Comparison of ENCODE assay signal across 11 cellular contexts in genomic region chr9:14222149-14222835, GRCh38.
DNase-seq lines count a peak whose midpoint lies in the region; ATAC-seq and TF ChIP-seq lines count a peak whose summit lies in the region.
"Had no signal": no experiment of that assay in that cellular context is flagged by ENCODE, and none has a peak within 500 bp of the region (broad histone marks: within the 10 kb centered on the region; RNA-seq: fewer than 3 reads in every experiment).

No MANE protein-coding gene starts in this region.

- H3K9me3 Mint-ChIP-seq in chondrocyte (ENCODE audit: low read depth): no peaks in the 10 kb centered on the region
- no peaks in the 10 kb centered on the region for H3K9me3 Mint-ChIP-seq in osteocyte (ENCODE audit: unreplicated experiment)
- H3K9me3 Mint-ChIP-seq in activated naive CD4-positive, alpha-beta T cell treated with anti-CD3 and anti-CD28 coated beads, Interleukin-2, amount 10 ng/mL, durations not matched to agents 7 days and 5 days: no peaks in the 10 kb centered on the region
- peaks cover 0 to 2% (median 0%) of the 10 kb centered on the region in 5 donors for H3K9me3 Mint-ChIP-seq in CD8-positive, alpha-beta memory T cell

- H3K27ac ChIP-seq in HEK293 (ENCODE audit: extremely low read depth, low read depth, low read length) (no peak overlapping the region), Panc1 (ENCODE audit: low read length) (peak overlapping the region; percentile 71)
- no peak overlapping the region for H3K27ac ChIP-seq in CD8-positive, alpha-beta memory T cell (ENCODE audit: low read depth, low read length)

- 0 out of 2 replicates have a peak, but pooled peaks cover 7% of the 10 kb centered on the region for H3K4me1 ChIP-seq in HEK293 (ENCODE audit: control insufficient read depth, insufficient read depth, low read length)
- H3K4me1 ChIP-seq in Panc1 (ENCODE audit: control insufficient read depth, insufficient read depth, low read length): peaks cover 30% of the 10 kb centered on the region
- H3K4me1 ChIP-seq in CD8-positive, alpha-beta memory T cell (ENCODE audit: insufficient read depth, low read length): no peaks in the 10 kb centered on the region

- H3K9me3 ChIP-seq in HEK293 (ENCODE audit: control insufficient read depth, insufficient read depth, low read depth, low read length) (no peaks in the 10 kb centered on the region), Panc1 (ENCODE audit: control insufficient read depth, insufficient read depth, low read depth, low read length) (no peaks in the 10 kb centered on the region)
- no peaks in the 10 kb centered on the region for H3K9me3 ChIP-seq in CD8-positive, alpha-beta memory T cell (ENCODE audit: low read length)
- H3K9me3 ChIP-seq: thyroid gland had no signal

- BruUV-seq in Panc1 (replicated peaks; lab: Mats Ljungman, UMichigan): no TSS peak

- no peaks in the 10 kb centered on the region for H3K27me3 ChIP-seq in Panc1 (ENCODE audit: control insufficient read depth, insufficient read depth, low read length)
- H3K27me3 ChIP-seq in CD8-positive, alpha-beta memory T cell (ENCODE audit: insufficient read depth, low read length, poor library complexity, severe bottlenecking): no peaks in the 10 kb centered on the region
- H3K27me3 ChIP-seq: thyroid gland had no signal

- H3K4me3 Mint-ChIP-seq in chondrocyte (ENCODE audit: unreplicated experiment) (no peak overlapping the region), osteocyte (ENCODE audit: unreplicated experiment) (no peak overlapping the region)
- H3K4me3 Mint-ChIP-seq in activated naive CD4-positive, alpha-beta T cell treated with anti-CD3 and anti-CD28 coated beads, Interleukin-2, amount 10 ng/mL, durations not matched to agents 7 days and 5 days: no peak overlapping the region
- no peak overlapping the region for H3K4me3 Mint-ChIP-seq in CD8-positive, alpha-beta memory T cell

- intact Hi-C loops in Panc1 (cut with micrococcal nuclease; ENCODE audit: unreplicated experiment): no loop called here

- TF ChIP-seq CTCF in HEK293 (tag by site-specific recombination; IDR thresholded peaks at IDR 0.05) (no peak), Panc1 (IDR thresholded peaks at IDR 0.05) (no peak), chondrocyte (IDR thresholded peaks at IDR 0.05) (no peak), osteocyte (IDR thresholded peaks at IDR 0.05) (no peak)

- H3K4me3 ChIP-seq in HEK293 (ENCODE audit: low read depth, low read length) (no peak overlapping the region), Panc1 (ENCODE audit: low read depth in 2 of 2, low read length in 2 of 2) (no peak overlapping the region)
- H3K4me3 ChIP-seq in CD8-positive, alpha-beta memory T cell (ENCODE audit: low read length): no peak overlapping the region
- H3K4me3 ChIP-seq: thyroid gland had no signal

- peaks cover 2% of the 10 kb centered on the region for H3K36me3 Mint-ChIP-seq in chondrocyte (ENCODE audit: low read depth)
- peaks cover 2% of the 10 kb centered on the region for H3K36me3 Mint-ChIP-seq in osteocyte (ENCODE audit: unreplicated experiment)
- no peaks in the 10 kb centered on the region for H3K36me3 Mint-ChIP-seq in activated naive CD4-positive, alpha-beta T cell treated with anti-CD3 and anti-CD28 coated beads, Interleukin-2, amount 10 ng/mL, durations not matched to agents 7 days and 5 days
- no peaks in the 10 kb centered on the region for H3K36me3 Mint-ChIP-seq in CD8-positive, alpha-beta memory T cell

- H3K27me3 Mint-ChIP-seq in chondrocyte (ENCODE audit: low read depth): no peaks in the 10 kb centered on the region
- H3K27me3 Mint-ChIP-seq in osteocyte (ENCODE audit: unreplicated experiment): no peaks in the 10 kb centered on the region
- H3K27me3 Mint-ChIP-seq in activated naive CD4-positive, alpha-beta T cell treated with anti-CD3 and anti-CD28 coated beads, Interleukin-2, amount 10 ng/mL, durations not matched to agents 7 days and 5 days: no peaks in the 10 kb centered on the region
- H3K27me3 Mint-ChIP-seq in CD8-positive, alpha-beta memory T cell: no peaks in the 10 kb centered on the region

- H3K27ac Mint-ChIP-seq in chondrocyte (ENCODE audit: unreplicated experiment) (peak overlapping the region; percentile 90), osteocyte (ENCODE audit: unreplicated experiment) (peak overlapping the region; percentile 77)
- H3K27ac Mint-ChIP-seq in activated naive CD4-positive, alpha-beta T cell treated with anti-CD3 and anti-CD28 coated beads, Interleukin-2, amount 10 ng/mL, durations not matched to agents 7 days and 5 days: no peak overlapping the region
- no peak overlapping the region for H3K27ac Mint-ChIP-seq in CD8-positive, alpha-beta memory T cell

- ATAC-seq in Panc1 (no peak), HG02852 (IDR thresholded peaks at IDR 0.05; ENCODE audit: unreplicated experiment) (no peak)

- DNase-seq in Panc1 (ENCODE audit: low read depth, low spot score) (no peak), chondrocyte (ENCODE audit: low spot score) (no peak), osteocyte (ENCODE audit: extremely low spot score, unreplicated experiment) (no peak), SKM-1 (lab: John Stamatoyannopoulos, UW; ENCODE audit: unreplicated experiment) (no peak)
- no peak for DNase-seq in activated naive CD4-positive, alpha-beta T cell treated with anti-CD3 and anti-CD28 coated beads, Interleukin-2, amount 10 ng/mL, durations not matched to agents 7 days and 5 days
- no peak for DNase-seq in CD8-positive, alpha-beta memory T cell
- DNase-seq: anterior cingulate cortex, NCI-H1105 treated with DMSO at 0.1 percent for 48 hours had no signal

- H3K36me3 ChIP-seq in HEK293 (ENCODE audit: control insufficient read depth in 2 of 2, insufficient read depth in 1 of 2, low read length in 2 of 2) (no peaks in the 10 kb centered on the region; a peak in 1 of 3 replicates), Panc1 (ENCODE audit: control insufficient read depth, insufficient read depth, low read length) (no peaks in the 10 kb centered on the region)
- no peaks in the 10 kb centered on the region for H3K36me3 ChIP-seq in CD8-positive, alpha-beta memory T cell (ENCODE audit: insufficient read depth, low read length)
- H3K36me3 ChIP-seq: thyroid gland had no signal

- CTCF ChIA-PET in HEK293 (lab: Yijun Ruan, JAX): no interaction called here
- CTCF ChIA-PET in Panc1 (lab: Charles Lee): no interaction called here
- CTCF ChIA-PET in activated naive CD4-positive, alpha-beta T cell treated with anti-CD3 and anti-CD28 coated beads, Interleukin-2, amount 10 ng/mL, durations not matched to agents 7 days and 5 days (lab: Charles Lee): interaction anchor here (1.2 to 1.7 kb wide), 2 partner anchors 23 to 24 kb away, joined by 3 read pairs; no protein-coding TSS in a partner anchor
- CTCF ChIA-PET in CD8-positive, alpha-beta memory T cell (lab: Charles Lee): no interaction called here

- POLR2A ChIA-PET in HEK293 (lab: Yijun Ruan, JAX) (interaction anchor here (1.8 kb wide), 1 partner anchor 9 kb away, joined by 7 read pairs; no protein-coding TSS in a partner anchor), Panc1 (lab: Charles Lee) (no interaction called here)
- POLR2A ChIA-PET in CD8-positive, alpha-beta memory T cell (lab: Charles Lee): no interaction called here

- H3K4me1 Mint-ChIP-seq in chondrocyte (ENCODE audit: low read depth) (peaks cover 51% of the 10 kb centered on the region), osteocyte (ENCODE audit: unreplicated experiment) (peaks cover 50% of the 10 kb centered on the region)
- no peaks in the 10 kb centered on the region for H3K4me1 Mint-ChIP-seq in activated naive CD4-positive, alpha-beta T cell treated with anti-CD3 and anti-CD28 coated beads, Interleukin-2, amount 10 ng/mL, durations not matched to agents 7 days and 5 days
- no peaks in the 10 kb centered on the region for H3K4me1 Mint-ChIP-seq in CD8-positive, alpha-beta memory T cell

- in situ Hi-C loops in Panc1 (cut with HindIII; ENCODE audit: low pct_unique_long_range_greater_than_20kb, low sequenced_read_pairs): no loop called here

TF ChIP-seq in HEK293, 187 proteins besides CTCF, POLR2A, EP300 and RAD21:
- TF ChIP-seq PBX3 (CRISPR knock-in tag; IDR thresholded peaks at IDR 0.05) (no peak), ZNF274 (IDR thresholded peaks at IDR 0.05; ENCODE audit: low read length) (no peak), ZNF274 (tag by site-specific recombination; IDR thresholded peaks at IDR 0.05; ENCODE audit: borderline replicate concordance) (no peak), ZSCAN5A (tag by site-specific recombination; IDR thresholded peaks at IDR 0.05) (no peak), MZF1 (tag by site-specific recombination; IDR thresholded peaks at IDR 0.05; ENCODE audit: borderline replicate concordance) (0 out of 2 replicates have a peak, but pooled peaks have one; percentile 24), ZNF785 (tag by site-specific recombination; IDR thresholded peaks at IDR 0.05) (no peak), ZNF121 (tag by site-specific recombination; IDR thresholded peaks at IDR 0.05) (peak; percentile 73)

Comparison
In these comparisons a context has a peak if more than half of its experiments do, and no peak if none do; other contexts are left out.
1. H3K27ac Mint-ChIP-seq: peak in chondrocyte (single experiment) and osteocyte (single experiment); none in activated naive CD4-positive, alpha-beta T cell treated with anti-CD3 and anti-CD28 coated beads, Interleukin-2, amount 10 ng/mL, durations not matched to agents 7 days and 5 days (single experiment) and CD8-positive, alpha-beta memory T cell (0 of 8).